In genomic region chr7:42907316-42907715, GRCh38 we compare ENCODE assay signal across 20 cellular contexts. TPM values are rescaled to one million over a fixed set of nuclear protein-coding genes. Genes with fewer than 3 reads are reported as not detected.
A peak's percentile ranks its signal among the peaks of the same experiment; 100 is the strongest.
DNase-seq lines count a peak whose midpoint lies in the region; ATAC-seq, FAIRE-seq and TF ChIP-seq lines count a peak whose summit lies in the region.
"Had no signal": no experiment of that assay in that cellular context is flagged by ENCODE, and none has a peak within 500 bp of the region (broad histone marks: within the 10 kb centered on the region; RNA-seq: fewer than 3 reads in every experiment).

No MANE protein-coding gene starts in this region.

- TF ChIP-seq CTCF in natural killer cell (IDR thresholded peaks at IDR 0.05), result no peak
- no peak for TF ChIP-seq CTCF in astrocyte of the spinal cord (IDR thresholded peaks at IDR 0.05; ENCODE audit: low read depth, low read length)
- TF ChIP-seq CTCF in tibial artery (IDR thresholded peaks at IDR 0.05), result no peak

- H2BK15ac ChIP-seq in mesendoderm (replicated peaks; ENCODE audit: low read depth), result no peak overlapping the region

- H3K4me3 ChIP-seq in astrocyte of the spinal cord (ENCODE audit: low read depth, low read length) (no peak overlapping the region), small intestine (ENCODE audit: low read depth in 1 of 2, low read length in 2 of 2) (no peak overlapping the region), mesendoderm (ENCODE audit: low read length) (no peak overlapping the region), tibial artery (no peak overlapping the region)

- H3K36me3 Mint-ChIP-seq in natural killer cell, result no peaks in the 10 kb centered on the region
- H3K36me3 Mint-ChIP-seq in natural killer cell treated with Interleukin-12 subunit alpha and Interleukin-12 subunit beta and Interleukin-15 and Interleukin-18, amount 100 ng/mL, for 72 hours, result no peaks in the 10 kb centered on the region

- no peaks in the 10 kb centered on the region for H3K27me3 Mint-ChIP-seq in natural killer cell (ENCODE audit: low read depth in 2 of 2)
- H3K27me3 Mint-ChIP-seq in natural killer cell treated with Interleukin-12 subunit alpha and Interleukin-12 subunit beta and Interleukin-15 and Interleukin-18, amount 100 ng/mL, for 72 hours, result no peaks in the 10 kb centered on the region
- H3K27me3 Mint-ChIP-seq: IgD-negative memory B cell had no signal

- in situ Hi-C loops in astrocyte of the spinal cord (cut with HindIII; ENCODE audit: low sequenced_read_pairs), result no loop called here

- H4K5ac ChIP-seq in mesendoderm (ENCODE audit: low read length), result no peak overlapping the region

- no peak for FAIRE-seq in small intestine (lab: Jason Lieb, UNC)
- FAIRE-seq: H1 had no signal

- H3K27ac Mint-ChIP-seq in natural killer cell, result peak overlapping the region; percentile 54 to 89
- peak overlapping the region in 1 of 2 donors; percentile 25 for H3K27ac Mint-ChIP-seq in natural killer cell treated with Interleukin-12 subunit alpha and Interleukin-12 subunit beta and Interleukin-15 and Interleukin-18, amount 100 ng/mL, for 72 hours
- H3K27ac Mint-ChIP-seq: CD8-positive, alpha-beta T cell; IgD-negative memory B cell had no signal

- H3K4ac ChIP-seq in mesendoderm (ENCODE audit: low read depth, low read length), result no peak overlapping the region

- no peak overlapping the region for H2BK120ac ChIP-seq in mesendoderm (ENCODE audit: low read depth, low read length)

- H3K36me3 ChIP-seq in small intestine (ENCODE audit: control insufficient read depth in 2 of 2, insufficient read depth in 2 of 2, low read length in 2 of 2) (no peaks in the 10 kb centered on the region), mesendoderm (ENCODE audit: control insufficient read depth, insufficient read depth, low read length) (no peaks in the 10 kb centered on the region), tibial artery (no peaks in the 10 kb centered on the region)

- ATAC-seq in natural killer cell, result no peak
- ATAC-seq in natural killer cell treated with Interleukin-12 subunit alpha and Interleukin-12 subunit beta and Interleukin-15 and Interleukin-18, amount 100 ng/mL, for 72 hours, result no peak
- no peak for ATAC-seq in GM18511 (IDR thresholded peaks at IDR 0.05; ENCODE audit: unreplicated experiment)
- ATAC-seq: CD8-positive, alpha-beta T cell; Right ventricle myocardium inferior had no signal

- no peak overlapping the region for H4K8ac ChIP-seq in mesendoderm (ENCODE audit: low read depth, low read length)

- H3K9me3 ChIP-seq in small intestine (ENCODE audit: control insufficient read depth, low read depth) (no peaks in the 10 kb centered on the region), tibial artery (no peaks in the 10 kb centered on the region)

- peaks cover 5% of the 10 kb centered on the region for H3K79me1 ChIP-seq in mesendoderm (ENCODE audit: low read length)

- H3K79me2 ChIP-seq in mesendoderm (ENCODE audit: control insufficient read depth, insufficient read depth, low read length), result peaks cover 4% of the 10 kb centered on the region

- peak overlapping the region; percentile 60 for H3K4me3 Mint-ChIP-seq in natural killer cell
- no peak overlapping the region for H3K4me3 Mint-ChIP-seq in natural killer cell treated with Interleukin-12 subunit alpha and Interleukin-12 subunit beta and Interleukin-15 and Interleukin-18, amount 100 ng/mL, for 72 hours
- H3K4me3 Mint-ChIP-seq: CD8-positive, alpha-beta T cell had no signal

- DNase-seq in natural killer cell, result no peak
- DNase-seq in natural killer cell treated with Interleukin-12 subunit alpha and Interleukin-12 subunit beta and Interleukin-15 and Interleukin-18, amount 100 ng/mL, for 72 hours (ENCODE audit: low spot score), result no peak
- peak; percentile 25 for DNase-seq in astrocyte of the spinal cord (ENCODE audit: low read depth, low spot score)
- peak; percentile 27 for DNase-seq in kidney tubule cell (ENCODE audit: low spot score)
- peak; percentile 43 for DNase-seq in small intestine
- DNase-seq in mesendoderm, result no peak
- DNase-seq in tibial artery, result no peak
- DNase-seq: 8988T; C1 segment of cervical spinal cord; CD8-positive, alpha-beta T cell; GDM1; NCI-H1694 treated with DMSO at 0.1 percent for 48 hours; NCI-H2081 treated with DMSO at 0.1 percent for 48 hours; NCI-H2171 treated with DMSO at 0.1 percent for 48 hours; NCI-H524 treated with DMSO at 0.1 percent for 48 hours; NCI-H82 had no signal

- no peak overlapping the region for H3K18ac ChIP-seq in mesendoderm (ENCODE audit: low read length)

- no peak overlapping the region for H3K4me2 ChIP-seq in mesendoderm (ENCODE audit: low read length)

- no peak overlapping the region for H3K23ac ChIP-seq in mesendoderm (ENCODE audit: low read length)

- H3K4me1 ChIP-seq in small intestine (ENCODE audit: control insufficient read depth in 2 of 2, insufficient read depth in 1 of 2, low read depth in 1 of 2, low read length in 1 of 2), result peaks cover 0 to 2% of the 10 kb centered on the region in 2 donors
- H3K4me1 ChIP-seq in mesendoderm (ENCODE audit: control insufficient read depth, low read depth, low read length), result peaks cover 3% of the 10 kb centered on the region
- H3K4me1 ChIP-seq in tibial artery, result peaks cover 0 to 15% (median 8%) of the 10 kb centered on the region in 4 donors

- intact Hi-C loops in natural killer cell (cut with micrococcal nuclease), result no loop called here
- intact Hi-C loops in tibial artery (cut with DNase I; ENCODE audit: low total_unique reads), result no loop called here

- no peaks in the 10 kb centered on the region for H3K27me3 ChIP-seq in small intestine (ENCODE audit: control insufficient read depth in 2 of 2, insufficient read depth in 2 of 2, low read length in 2 of 2)
- no peaks in the 10 kb centered on the region for H3K27me3 ChIP-seq in mesendoderm (ENCODE audit: insufficient read depth, low read length, poor library complexity)
- H3K27me3 ChIP-seq in tibial artery, result no peaks in the 10 kb centered on the region

- H3K27ac ChIP-seq in small intestine (ENCODE audit: low read depth in 1 of 2, low read length in 1 of 2) (no peak overlapping the region), mesendoderm (ENCODE audit: low read depth, low read length) (no peak overlapping the region), tibial artery (no peak overlapping the region)

- H2BK5ac ChIP-seq in mesendoderm (ENCODE audit: low read length), result no peak overlapping the region

- H3K56ac ChIP-seq in mesendoderm (ENCODE audit: low read length), result no peak overlapping the region

- no peaks in the 10 kb centered on the region for H3K9me3 Mint-ChIP-seq in natural killer cell
- no peaks in the 10 kb centered on the region for H3K9me3 Mint-ChIP-seq in natural killer cell treated with Interleukin-12 subunit alpha and Interleukin-12 subunit beta and Interleukin-15 and Interleukin-18, amount 100 ng/mL, for 72 hours
- H3K9me3 Mint-ChIP-seq: CD8-positive, alpha-beta T cell; IgD-negative memory B cell had no signal

- H3K9ac ChIP-seq in mesendoderm (ENCODE audit: low read length), result no peak overlapping the region

- peaks cover 58% of the 10 kb centered on the region in 2 donors for H3K4me1 Mint-ChIP-seq in natural killer cell
- peaks cover 31 to 49% of the 10 kb centered on the region in 2 donors for H3K4me1 Mint-ChIP-seq in natural killer cell treated with Interleukin-12 subunit alpha and Interleukin-12 subunit beta and Interleukin-15 and Interleukin-18, amount 100 ng/mL, for 72 hours (ENCODE audit: low read depth in 2 of 2)

- no peak overlapping the region for H2AK5ac ChIP-seq in mesendoderm (ENCODE audit: low read length)

RNA-seq across cellular contexts. Expression of gene C7orf25, which starts 4.6 kb away (rescaled TPM):
- total RNA-seq in natural killer cell, result 1 to 10 TPM; 3.9 to 5.2 (median 5.1) TPM
- total RNA-seq in natural killer cell treated with Interleukin-12 subunit alpha and Interleukin-12 subunit beta and Interleukin-15 and Interleukin-18, amount 100 ng/mL, for 72 hours, result 1 to 10 TPM; 3.7 to 4.1 TPM
- 1 to 10 TPM; 3.8 to 5.1 (median 4.5) TPM for polyA plus RNA-seq in small intestine
- 3.9 TPM for polyA plus RNA-seq in mesendoderm (2013, experiment 1 of 2)
- polyA plus RNA-seq in mesendoderm (2013, experiment 2 of 2), result 3.9 TPM

RNA-seq across cellular contexts. Expression of gene PSMA2, which starts 24.7 kb away (rescaled TPM):
- total RNA-seq in natural killer cell, result 10 to 100 TPM; 46.5 to 55.6 (median 48.3) TPM
- 100 to 1,000 TPM in 1 of 2 donors, 10 to 100 TPM in 1; 90.3 to 177 TPM for total RNA-seq in natural killer cell treated with Interleukin-12 subunit alpha and Interleukin-12 subunit beta and Interleukin-15 and Interleukin-18, amount 100 ng/mL, for 72 hours
- 100 to 1,000 TPM; 142 to 181 (median 169) TPM for polyA plus RNA-seq in small intestine
- 351 TPM for polyA plus RNA-seq in mesendoderm (2013, experiment 1 of 2)
- polyA plus RNA-seq in mesendoderm (2013, experiment 2 of 2), result 360 TPM

RNA-seq across cellular contexts. Expression of gene MRPL32, which starts 24.9 kb away (rescaled TPM):
- 10 to 100 TPM; 22.5 to 36.9 (median 32.6) TPM for total RNA-seq in natural killer cell
- 10 to 100 TPM; 46.4 to 52.0 TPM for total RNA-seq in natural killer cell treated with Interleukin-12 subunit alpha and Interleukin-12 subunit beta and Interleukin-15 and Interleukin-18, amount 100 ng/mL, for 72 hours
- polyA plus RNA-seq in small intestine, result 10 to 100 TPM; 55.1 to 82.6 (median 68.0) TPM
- polyA plus RNA-seq in mesendoderm (2013, experiment 1 of 2), result 146 TPM
- polyA plus RNA-seq in mesendoderm (2013, experiment 2 of 2), result 197 TPM

Comparison
In these comparisons a context has a peak if more than half of its experiments do, and no peak if none do; other contexts are left out.
1. DNase-seq: peak in astrocyte of the spinal cord (single experiment), kidney tubule cell (single experiment) and small intestine (single experiment); none in natural killer cell (single experiment), natural killer cell treated with Interleukin-12 subunit alpha and Interleukin-12 subunit beta and Interleukin-15 and Interleukin-18, amount 100 ng/mL, for 72 hours (single experiment), mesendoderm (single experiment) and tibial artery (0 of 2).